31 cellular contexts compared by ENCODE assay signal in genomic region chr13:74278901-74279300, GRCh38.
"Had no signal": no experiment of that assay in that cellular context is flagged by ENCODE, and none has a peak within 500 bp of the region (broad histone marks: within the 10 kb centered on the region; RNA-seq: fewer than 3 reads in every experiment).

No MANE protein-coding gene starts in this region.

- H3K27me3 ChIP-seq: adrenal gland, body of pancreas, brain microvascular endothelial cell had no signal

- H3K36me3 ChIP-seq: adrenal gland, brain microvascular endothelial cell had no signal

- H3K4me3 ChIP-seq: adrenal gland, body of pancreas had no signal

- H3K4me1 ChIP-seq: adrenal gland, body of pancreas had no signal

- DNase-seq: activated B cell treated with CpG ODN at 0.5 μM for 24 hours; activated CD4-positive, alpha-beta memory T cell treated with anti-CD3 and anti-CD28 coated beads for 36 hours; activated CD4-positive, alpha-beta T cell treated with anti-CD3 and anti-CD28 coated beads for 4 hours; activated CD4-positive, alpha-beta T cell treated with anti-CD3 and anti-CD28 coated beads, Interleukin-2, amount 10 ng/mL, durations not matched to agents 24 days and 14 days; activated CD4-positive, alpha-beta T cell treated with anti-CD3 and anti-CD28 coated beads, Interleukin-2, amount 50 U/mL, for 1 hour; activated CD4-positive, alpha-beta T cell treated with anti-CD3 and anti-CD28 coated beads, Interleukin-2, amount 50 U/mL, for 4 hours; activated CD4-positive, CD25-positive, alpha-beta regulatory T cell treated with anti-CD3 and anti-CD28 coated beads, Interleukin-2, amount 50 U/mL, for 72 hours; activated CD8-positive, alpha-beta memory T cell treated with anti-CD3 and anti-CD28 coated beads, Interleukin-2, amount 50 U/mL, for 4 hours; activated CD8-positive, alpha-beta T cell treated with anti-CD3 and anti-CD28 coated beads for 36 hours; activated effector memory CD4-positive, alpha-beta T cell treated with anti-CD3 and anti-CD28 coated beads, Interleukin-2, amount 50 U/mL, for 16 hours; activated gamma-delta T cell treated with Interleukin-2 at 50 U/mL for 16 hours; activated naive CD4-positive, alpha-beta T cell; activated naive CD4-positive, alpha-beta T cell treated with anti-CD3 and anti-CD28 coated beads for 36 hours; activated naive CD4-positive, alpha-beta T cell treated with anti-CD3 and anti-CD28 coated beads, Interleukin-2, amount 50 U/mL, for 16 hours; activated naive CD8-positive, alpha-beta T cell treated with anti-CD3 and anti-CD28 coated beads for 36 hours; activated T-cell treated with anti-CD3 and anti-CD28 coated beads for 4 hours; activated T-cell treated with anti-CD3 and anti-CD28 coated beads, Interleukin-2, amount 50 U/mL, for 1 hour; activated T-cell treated with anti-CD3 and anti-CD28 coated beads, Interleukin-2, amount 50 U/mL, for 4 hours; activated T-cell treated with anti-CD3 and anti-CD28 coated beads, Interleukin-2, amount 50 U/mL, for 72 hours; adrenal gland; amniotic stem cell; aorta; body of pancreas; brain microvascular endothelial cell; central memory CD4-positive, alpha-beta T cell; T-cell; T-helper 17 cell; T1000 had no signal

- H3K9me3 ChIP-seq: adrenal gland, body of pancreas had no signal

- ATAC-seq: activated CD8-positive, alpha-beta T cell treated with anti-CD3 and anti-CD28 coated beads for 36 hours; activated naive CD4-positive, alpha-beta T cell treated with anti-CD3 and anti-CD28 coated beads, Interleukin-2, amount 50 U/mL, for 72 hours; activated T-cell treated with anti-CD3 and anti-CD28 coated beads, Interleukin-2, amount 50 U/mL, for 4 hours; activated T-cell treated with anti-CD3 and anti-CD28 coated beads, Interleukin-2, amount 50 U/mL, for 72 hours; activated T-helper 17 cell treated with anti-CD3 and anti-CD28 coated beads, Interleukin-2, amount 50 U/mL, for 72 hours; body of pancreas; T-cell; T-helper 17 cell had no signal

- H3K27ac ChIP-seq: adrenal gland, body of pancreas, brain microvascular endothelial cell, VCaP had no signal
